Comparison of ENCODE assay signal across 10 cellular contexts in genomic region chr3:52891615-52892081, GRCh38. TPM values are rescaled to one million over a fixed set of nuclear protein-coding genes. Genes with fewer than 3 reads are reported as not detected.
A peak's percentile ranks its signal among the peaks of the same experiment; 100 is the strongest.
DNase-seq lines count a peak whose midpoint lies in the region; ATAC-seq and TF ChIP-seq lines count a peak whose summit lies in the region.
"Had no signal": no experiment of that assay in that cellular context is flagged by ENCODE, and none has a peak within 500 bp of the region (broad histone marks: within the 10 kb centered on the region; RNA-seq: fewer than 3 reads in every experiment).

No MANE protein-coding gene starts in this region.

- H3K27me3 ChIP-seq in osteoblast (ENCODE audit: insufficient read depth, low read length), result no peaks in the 10 kb centered on the region

- H3K9me3 ChIP-seq in osteoblast (ENCODE audit: low read depth, low read length), result no peaks in the 10 kb centered on the region

- DNase-seq in CD1c-positive myeloid dendritic cell (ENCODE audit: extremely low spot score) (peak; percentile 93), MV-4-11 (lab: John Stamatoyannopoulos, UW) (peak; percentile 98), osteoblast (ENCODE audit: insufficient read length, low spot score, missing footprints) (no peak), NCI-H1417 (lab: John Stamatoyannopoulos, UW) (no peak), GOT3 (lab: John Stamatoyannopoulos, UW) (no peak)
- DNase-seq in effector memory CD8-positive, alpha-beta T cell, result no peak
- DNase-seq in stimulated activated CD4-positive, alpha-beta T cell treated with anti-CD3 and anti-CD28 coated beads, Interleukin-4, amount 100 ng/mL, for 24 hours, result no peak
- DNase-seq: nephron progenitor cell had no signal

- H3K4me1 ChIP-seq in osteoblast (ENCODE audit: insufficient read depth, low read length), result peaks cover 25% of the 10 kb centered on the region

- peak overlapping the region; percentile 65 for H3K4me2 ChIP-seq in osteoblast (ENCODE audit: insufficient read depth, low read length)

- peak overlapping the region; percentile 67 to 84 for H3K4me3 Mint-ChIP-seq in effector memory CD8-positive, alpha-beta T cell
- H3K4me3 Mint-ChIP-seq: nephron progenitor cell had no signal

- H3K4me1 Mint-ChIP-seq in effector memory CD8-positive, alpha-beta T cell (ENCODE audit: low read depth in 2 of 2), result peaks cover 61 to 73% of the 10 kb centered on the region in 2 donors

- no peaks in the 10 kb centered on the region for H3K27me3 Mint-ChIP-seq in effector memory CD8-positive, alpha-beta T cell

- no peaks in the 10 kb centered on the region for H3K9me3 Mint-ChIP-seq in effector memory CD8-positive, alpha-beta T cell
- H3K9me3 Mint-ChIP-seq: brain, nephron progenitor cell had no signal

- peak; percentile 18 for ATAC-seq in effector memory CD8-positive, alpha-beta T cell (replicated peaks)
- no peak for ATAC-seq in GM18909 (IDR thresholded peaks at IDR 0.05; ENCODE audit: poor library complexity, unreplicated experiment)

- TF ChIP-seq CTCF in osteoblast (IDR thresholded peaks at IDR 0.05; ENCODE audit: extremely low read depth, low read depth, low read length), result no peak

- H2AFZ ChIP-seq in osteoblast (ENCODE audit: low read length), result no peak overlapping the region

- H3K27ac Mint-ChIP-seq in effector memory CD8-positive, alpha-beta T cell, result peak overlapping the region; percentile 74 to 90
- H3K27ac Mint-ChIP-seq: nephron progenitor cell had no signal

- peak overlapping the region; percentile 3 for H3K27ac ChIP-seq in osteoblast (ENCODE audit: low read depth, low read length)

- peaks cover 24% of the 10 kb centered on the region for H4K20me1 ChIP-seq in osteoblast (ENCODE audit: insufficient read depth, low read length)

- H3K4me3 ChIP-seq in osteoblast (ENCODE audit: insufficient read depth, low read length), result no peak overlapping the region

- peaks cover 84% of the 10 kb centered on the region for H3K79me2 ChIP-seq in osteoblast (ENCODE audit: insufficient read depth, low read length)

- H3K36me3 ChIP-seq in osteoblast (ENCODE audit: insufficient read depth, low read length), result no peaks in the 10 kb centered on the region

- peaks cover 2% of the 10 kb centered on the region for H3K36me3 Mint-ChIP-seq in effector memory CD8-positive, alpha-beta T cell (ENCODE audit: insufficient read depth)

RNA-seq across cellular contexts. Expression of gene STIMATE, which starts 5.7 kb away (rescaled TPM):
- 11.5 and 18.5 TPM in 2 replicates for total RNA-seq in osteoblast

RNA-seq across cellular contexts. Expression of gene MUSTN1, which starts 56.8 kb away (rescaled TPM):
- 1.4 TPM in 1 of 2 replicates, not detected in the other for total RNA-seq in osteoblast

Comparison
In these comparisons a context has a peak if more than half of its experiments do, and no peak if none do; other contexts are left out.
1. DNase-seq: peak in CD1c-positive myeloid dendritic cell (single experiment) and MV-4-11 (single experiment); none in effector memory CD8-positive, alpha-beta T cell (0 of 3), osteoblast (single experiment), stimulated activated CD4-positive, alpha-beta T cell treated with anti-CD3 and anti-CD28 coated beads, Interleukin-4, amount 100 ng/mL, for 24 hours (single experiment), NCI-H1417 (0 of 3) and GOT3 (single experiment).